ENCODE assay signal across 1 cellular context in the genomic region with DNA sequence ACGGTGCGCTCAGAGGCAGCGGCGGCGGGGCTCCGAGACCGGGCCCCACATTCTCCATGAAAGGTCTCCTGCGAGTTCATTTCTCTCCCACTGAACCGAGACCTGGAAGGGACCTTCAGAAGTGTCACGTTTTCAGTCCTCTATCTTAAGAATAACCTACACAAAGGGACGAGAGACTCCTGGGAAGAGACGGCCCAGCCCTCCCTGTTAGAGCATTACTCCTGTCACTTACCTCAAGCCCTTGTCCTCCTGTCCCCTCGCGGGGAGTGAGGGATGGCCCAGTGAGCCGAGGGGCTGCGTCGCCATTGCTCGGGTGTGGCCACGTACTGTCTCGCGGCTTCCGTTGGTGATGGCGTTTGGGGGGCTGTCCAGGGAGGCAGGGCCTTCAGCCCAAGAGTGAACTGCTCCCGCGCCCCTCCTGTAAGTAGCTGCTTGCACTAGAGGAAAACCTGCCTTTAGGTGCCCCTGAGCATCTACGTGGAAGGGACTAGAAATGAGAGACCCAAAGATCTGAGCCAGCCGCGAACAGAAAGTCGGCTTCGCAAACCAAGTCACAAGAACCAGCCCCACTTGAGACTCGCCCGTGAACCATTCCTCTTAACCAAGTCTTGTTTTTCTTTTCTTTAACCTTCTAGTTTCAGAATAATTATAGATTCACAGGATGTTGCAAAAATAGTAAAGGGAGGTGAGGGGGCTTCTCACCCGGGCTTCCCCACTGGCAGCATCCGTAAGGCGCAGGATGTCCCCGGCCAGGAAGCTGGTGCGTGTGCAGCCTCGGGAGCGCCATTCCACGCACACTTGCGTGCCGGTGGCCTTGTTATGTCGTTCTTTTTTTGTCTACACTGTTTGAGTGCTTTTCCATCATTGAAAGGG.
TF ChIP-seq lines count a peak whose summit lies in the region.

No MANE protein-coding gene starts in this region.

TF ChIP-seq in SK-N-SH treated with all-trans-retinoic acid at 6 μM for 48 hours, 23 proteins besides CTCF, POLR2A, EP300 and RAD21 (continued from another document):
- TF ChIP-seq GLIS3 (CRISPR knock-in tag; IDR thresholded peaks at IDR 0.05) (no peak), CSDC2 (CRISPR knock-in tag; IDR thresholded peaks at IDR 0.05) (no peak), ZC3H10 (CRISPR knock-in tag; IDR thresholded peaks at IDR 0.05) (no peak), ZFP3 (CRISPR knock-in tag; IDR thresholded peaks at IDR 0.05) (no peak), ISL1 (CRISPR knock-in tag; IDR thresholded peaks at IDR 0.05) (no peak), ZNF565 (CRISPR knock-in tag; conservative IDR thresholded peaks at IDR 0.05; ENCODE audit: low read depth) (no peak)
- TF ChIP-seq, protein P1, sequence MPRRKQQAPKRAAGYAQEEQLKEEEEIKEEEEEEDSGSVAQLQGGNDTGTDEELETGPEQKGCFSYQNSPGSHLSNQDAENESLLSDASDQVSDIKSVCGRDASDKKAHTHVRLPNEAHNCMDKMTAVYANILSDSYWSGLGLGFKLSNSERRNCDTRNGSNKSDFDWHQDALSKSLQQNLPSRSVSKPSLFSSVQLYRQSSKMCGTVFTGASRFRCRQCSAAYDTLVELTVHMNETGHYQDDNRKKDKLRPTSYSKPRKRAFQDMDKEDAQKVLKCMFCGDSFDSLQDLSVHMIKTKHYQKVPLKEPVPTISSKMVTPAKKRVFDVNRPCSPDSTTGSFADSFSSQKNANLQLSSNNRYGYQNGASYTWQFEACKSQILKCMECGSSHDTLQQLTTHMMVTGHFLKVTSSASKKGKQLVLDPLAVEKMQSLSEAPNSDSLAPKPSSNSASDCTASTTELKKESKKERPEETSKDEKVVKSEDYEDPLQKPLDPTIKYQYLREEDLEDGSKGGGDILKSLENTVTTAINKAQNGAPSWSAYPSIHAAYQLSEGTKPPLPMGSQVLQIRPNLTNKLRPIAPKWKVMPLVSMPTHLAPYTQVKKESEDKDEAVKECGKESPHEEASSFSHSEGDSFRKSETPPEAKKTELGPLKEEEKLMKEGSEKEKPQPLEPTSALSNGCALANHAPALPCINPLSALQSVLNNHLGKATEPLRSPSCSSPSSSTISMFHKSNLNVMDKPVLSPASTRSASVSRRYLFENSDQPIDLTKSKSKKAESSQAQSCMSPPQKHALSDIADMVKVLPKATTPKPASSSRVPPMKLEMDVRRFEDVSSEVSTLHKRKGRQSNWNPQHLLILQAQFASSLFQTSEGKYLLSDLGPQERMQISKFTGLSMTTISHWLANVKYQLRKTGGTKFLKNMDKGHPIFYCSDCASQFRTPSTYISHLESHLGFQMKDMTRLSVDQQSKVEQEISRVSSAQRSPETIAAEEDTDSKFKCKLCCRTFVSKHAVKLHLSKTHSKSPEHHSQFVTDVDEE (CRISPR knock-in tag; IDR thresholded peaks at IDR 0.05) = no peak
- TF ChIP-seq, protein P2, sequence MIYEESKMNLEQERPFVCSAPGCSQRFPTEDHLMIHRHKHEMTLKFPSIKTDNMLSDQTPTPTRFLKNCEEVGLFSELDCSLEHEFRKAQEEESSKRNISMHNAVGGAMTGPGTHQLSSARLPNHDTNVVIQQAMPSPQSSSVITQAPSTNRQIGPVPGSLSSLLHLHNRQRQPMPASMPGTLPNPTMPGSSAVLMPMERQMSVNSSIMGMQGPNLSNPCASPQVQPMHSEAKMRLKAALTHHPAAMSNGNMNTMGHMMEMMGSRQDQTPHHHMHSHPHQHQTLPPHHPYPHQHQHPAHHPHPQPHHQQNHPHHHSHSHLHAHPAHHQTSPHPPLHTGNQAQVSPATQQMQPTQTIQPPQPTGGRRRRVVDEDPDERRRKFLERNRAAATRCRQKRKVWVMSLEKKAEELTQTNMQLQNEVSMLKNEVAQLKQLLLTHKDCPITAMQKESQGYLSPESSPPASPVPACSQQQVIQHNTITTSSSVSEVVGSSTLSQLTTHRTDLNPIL (CRISPR knock-in tag; IDR thresholded peaks at IDR 0.05; ENCODE audit: low read depth) = no peak
